In genomic region chr2:226661789-226662545, GRCh38 we compare ENCODE assay signal across 1 cellular context.
A peak's percentile ranks its signal among the peaks of the same experiment; 100 is the strongest.
TF ChIP-seq lines count a peak whose summit lies in the region.

No MANE protein-coding gene starts in this region.

TF ChIP-seq in K562, 482 proteins besides CTCF, POLR2A, EP300 and RAD21 (continued from another document):
- no peak for TF ChIP-seq ZBTB33 (CRISPR knock-in tag; IDR thresholded peaks at IDR 0.05)
- TF ChIP-seq NCOR1 (IDR thresholded peaks at IDR 0.05), result peak; percentile 60
- peak; percentile 66 for TF ChIP-seq EGR1 (conservative IDR thresholded peaks at IDR 0.05)
- no peak for TF ChIP-seq XRCC5 (IDR thresholded peaks at IDR 0.05; ENCODE audit: low read depth, low read length)
- TF ChIP-seq NFIC (IDR thresholded peaks at IDR 0.05), result 0 out of 2 replicates have a peak, but pooled peaks have one; percentile 29
- TF ChIP-seq MEF2D (tag; conservative IDR thresholded peaks at IDR 0.05; ENCODE audit: low read depth), result peak; percentile 85; the same call in 1 of the 2 replicates
- TF ChIP-seq TCF3 (CRISPR knock-in tag; IDR thresholded peaks at IDR 0.05), result peak; percentile 12; the same call in 1 of the 2 replicates
- TF ChIP-seq, protein P1, sequence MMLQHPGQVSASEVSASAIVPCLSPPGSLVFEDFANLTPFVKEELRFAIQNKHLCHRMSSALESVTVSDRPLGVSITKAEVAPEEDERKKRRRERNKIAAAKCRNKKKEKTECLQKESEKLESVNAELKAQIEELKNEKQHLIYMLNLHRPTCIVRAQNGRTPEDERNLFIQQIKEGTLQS (IDR thresholded peaks at IDR 0.05), result peak; percentile 66
- TF ChIP-seq, protein P1 (CRISPR knock-in tag; conservative IDR thresholded peaks at IDR 0.05), result no peak
- peak; percentile 67 for TF ChIP-seq MEIS2 (IDR thresholded peaks at IDR 0.05; ENCODE audit: partially characterized antibody)
- TF ChIP-seq POLR2AphosphoS5 (IDR thresholded peaks at IDR 0.05; ENCODE audit: control insufficient read depth, insufficient read depth, low read depth, low read length), result 0 out of 2 replicates have a peak, but pooled peaks have one; percentile 26
- TF ChIP-seq ARID1B (IDR thresholded peaks at IDR 0.05), result peak; percentile 71
- TF ChIP-seq TAF9B (IDR thresholded peaks at IDR 0.05; ENCODE audit: partially characterized antibody), result peak; percentile 42
- TF ChIP-seq ID3 (CRISPR knock-in tag; IDR thresholded peaks at IDR 0.05), result no peak
- TF ChIP-seq ID3 (tag; IDR thresholded peaks at IDR 0.05), result 0 out of 2 replicates have a peak, but pooled peaks have one; percentile 41
- TF ChIP-seq, protein P2, sequence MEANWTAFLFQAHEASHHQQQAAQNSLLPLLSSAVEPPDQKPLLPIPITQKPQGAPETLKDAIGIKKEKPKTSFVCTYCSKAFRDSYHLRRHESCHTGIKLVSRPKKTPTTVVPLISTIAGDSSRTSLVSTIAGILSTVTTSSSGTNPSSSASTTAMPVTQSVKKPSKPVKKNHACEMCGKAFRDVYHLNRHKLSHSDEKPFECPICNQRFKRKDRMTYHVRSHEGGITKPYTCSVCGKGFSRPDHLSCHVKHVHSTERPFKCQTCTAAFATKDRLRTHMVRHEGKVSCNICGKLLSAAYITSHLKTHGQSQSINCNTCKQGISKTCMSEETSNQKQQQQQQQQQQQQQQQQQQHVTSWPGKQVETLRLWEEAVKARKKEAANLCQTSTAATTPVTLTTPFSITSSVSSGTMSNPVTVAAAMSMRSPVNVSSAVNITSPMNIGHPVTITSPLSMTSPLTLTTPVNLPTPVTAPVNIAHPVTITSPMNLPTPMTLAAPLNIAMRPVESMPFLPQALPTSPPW (CRISPR knock-in tag; IDR thresholded peaks at IDR 0.05), result peak; percentile 26; the same call in 1 of the 2 replicates
- peak in 1 of 2 experiments; percentile 32; a peak in 1 of 4 replicates for TF ChIP-seq KDM1A (IDR thresholded peaks at IDR 0.05)
- TF ChIP-seq CBFA2T3 (IDR thresholded peaks at IDR 0.05), result peak; percentile 87
- peak; percentile 22; the same call in 1 of the 2 replicates for TF ChIP-seq CREB1 (IDR thresholded peaks at IDR 0.05)
- no peak for TF ChIP-seq CREB1 (CRISPR knock-in tag; IDR thresholded peaks at IDR 0.05)
- TF ChIP-seq TAL1 (IDR thresholded peaks at IDR 0.05), result peak; percentile 71
- TF ChIP-seq KLF16 (IDR thresholded peaks at IDR 0.05), result 0 out of 2 replicates have a peak, but pooled peaks have one; percentile 38
- no peak for TF ChIP-seq FOXK1 (CRISPR knock-in tag; IDR thresholded peaks at IDR 0.05; ENCODE audit: borderline replicate concordance)
- TF ChIP-seq POLR2B (IDR thresholded peaks at IDR 0.05; ENCODE audit: low read depth, partially characterized antibody), result no peak
- TF ChIP-seq HDAC2 (IDR thresholded peaks at IDR 0.05), result no peak
- TF ChIP-seq TEAD4 (IDR thresholded peaks at IDR 0.05; ENCODE audit: low read length), result peak; percentile 78
- no peak for TF ChIP-seq TEAD4 (CRISPR knock-in tag; IDR thresholded peaks at IDR 0.05; ENCODE audit: borderline replicate concordance)
- TF ChIP-seq FOSL1 (tag; conservative IDR thresholded peaks at IDR 0.05), result 0 out of 2 replicates have a peak, but pooled peaks have one; percentile 29
- TF ChIP-seq, protein P3, sequence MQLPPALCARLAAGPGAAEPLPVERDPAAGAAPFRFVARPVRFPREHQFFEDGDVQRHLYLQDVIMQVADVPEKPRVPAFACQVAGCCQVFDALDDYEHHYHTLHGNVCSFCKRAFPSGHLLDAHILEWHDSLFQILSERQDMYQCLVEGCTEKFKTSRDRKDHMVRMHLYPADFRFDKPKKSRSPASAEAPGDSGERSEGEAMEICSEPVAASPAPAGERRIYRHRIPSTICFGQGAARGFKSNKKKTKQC (CRISPR knock-in tag; IDR thresholded peaks at IDR 0.05), result no peak
- TF ChIP-seq JUND (IDR thresholded peaks at IDR 0.05; ENCODE audit: borderline replicate concordance, low read depth, low read length), result peak; percentile 55; the same call in 1 of the 2 replicates
- TF ChIP-seq JUND (tag; IDR thresholded peaks at IDR 0.05; ENCODE audit: borderline replicate concordance, low read depth, low read length), result peak; percentile 80; the same call in 2 of the 3 replicates
- no peak for TF ChIP-seq EZH2 (IDR thresholded peaks at IDR 0.05; ENCODE audit: borderline replicate concordance, low read depth, low read length)
- TF ChIP-seq, protein P4, sequence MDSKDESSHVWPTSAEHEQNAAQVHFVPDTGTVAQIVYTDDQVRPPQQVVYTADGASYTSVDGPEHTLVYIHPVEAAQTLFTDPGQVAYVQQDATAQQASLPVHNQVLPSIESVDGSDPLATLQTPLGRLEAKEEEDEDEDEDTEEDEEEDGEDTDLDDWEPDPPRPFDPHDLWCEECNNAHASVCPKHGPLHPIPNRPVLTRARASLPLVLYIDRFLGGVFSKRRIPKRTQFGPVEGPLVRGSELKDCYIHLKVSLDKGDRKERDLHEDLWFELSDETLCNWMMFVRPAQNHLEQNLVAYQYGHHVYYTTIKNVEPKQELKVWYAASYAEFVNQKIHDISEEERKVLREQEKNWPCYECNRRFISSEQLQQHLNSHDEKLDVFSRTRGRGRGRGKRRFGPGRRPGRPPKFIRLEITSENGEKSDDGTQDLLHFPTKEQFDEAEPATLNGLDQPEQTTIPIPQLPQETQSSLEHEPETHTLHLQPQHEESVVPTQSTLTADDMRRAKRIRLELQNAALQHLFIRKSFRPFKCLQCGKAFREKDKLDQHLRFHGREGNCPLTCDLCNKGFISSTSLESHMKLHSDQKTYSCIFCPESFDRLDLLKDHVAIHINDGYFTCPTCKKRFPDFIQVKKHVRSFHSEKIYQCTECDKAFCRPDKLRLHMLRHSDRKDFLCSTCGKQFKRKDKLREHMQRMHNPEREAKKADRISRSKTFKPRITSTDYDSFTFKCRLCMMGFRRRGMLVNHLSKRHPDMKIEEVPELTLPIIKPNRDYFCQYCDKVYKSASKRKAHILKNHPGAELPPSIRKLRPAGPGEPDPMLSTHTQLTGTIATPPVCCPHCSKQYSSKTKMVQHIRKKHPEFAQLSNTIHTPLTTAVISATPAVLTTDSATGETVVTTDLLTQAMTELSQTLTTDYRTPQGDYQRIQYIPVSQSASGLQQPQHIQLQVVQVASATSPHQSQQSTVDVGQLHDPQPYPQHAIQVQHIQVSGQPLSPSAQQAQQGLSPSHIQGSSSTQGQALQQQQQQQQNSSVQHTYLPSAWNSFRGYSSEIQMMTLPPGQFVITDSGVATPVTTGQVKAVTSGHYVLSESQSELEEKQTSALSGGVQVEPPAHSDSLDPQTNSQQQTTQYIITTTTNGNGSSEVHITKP (IDR thresholded peaks at IDR 0.05; ENCODE audit: partially characterized antibody), result peak; percentile 70
- no peak for TF ChIP-seq TRIM28 (IDR thresholded peaks at IDR 0.05)
- TF ChIP-seq SMARCA4 (IDR thresholded peaks at IDR 0.05), result 0 out of 2 replicates have a peak, but pooled peaks have one; percentile 24
- TF ChIP-seq, protein P5, sequence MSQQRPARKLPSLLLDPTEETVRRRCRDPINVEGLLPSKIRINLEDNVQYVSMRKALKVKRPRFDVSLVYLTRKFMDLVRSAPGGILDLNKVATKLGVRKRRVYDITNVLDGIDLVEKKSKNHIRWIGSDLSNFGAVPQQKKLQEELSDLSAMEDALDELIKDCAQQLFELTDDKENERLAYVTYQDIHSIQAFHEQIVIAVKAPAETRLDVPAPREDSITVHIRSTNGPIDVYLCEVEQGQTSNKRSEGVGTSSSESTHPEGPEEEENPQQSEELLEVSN (IDR thresholded peaks at IDR 0.05; ENCODE audit: borderline replicate concordance in 1 of 2, extremely low read depth in 1 of 2, insufficient read depth in 1 of 2, insufficient read length in 1 of 2, low read depth in 1 of 2, low read length in 1 of 2, poor library complexity in 1 of 2, severe bottlenecking in 1 of 2), result peak in 1 of 2 experiments; percentile 30
- 0 out of 2 replicates have a peak, but pooled peaks have one; percentile 27 for TF ChIP-seq SMARCE1 (IDR thresholded peaks at IDR 0.05)
- TF ChIP-seq, protein P6, sequence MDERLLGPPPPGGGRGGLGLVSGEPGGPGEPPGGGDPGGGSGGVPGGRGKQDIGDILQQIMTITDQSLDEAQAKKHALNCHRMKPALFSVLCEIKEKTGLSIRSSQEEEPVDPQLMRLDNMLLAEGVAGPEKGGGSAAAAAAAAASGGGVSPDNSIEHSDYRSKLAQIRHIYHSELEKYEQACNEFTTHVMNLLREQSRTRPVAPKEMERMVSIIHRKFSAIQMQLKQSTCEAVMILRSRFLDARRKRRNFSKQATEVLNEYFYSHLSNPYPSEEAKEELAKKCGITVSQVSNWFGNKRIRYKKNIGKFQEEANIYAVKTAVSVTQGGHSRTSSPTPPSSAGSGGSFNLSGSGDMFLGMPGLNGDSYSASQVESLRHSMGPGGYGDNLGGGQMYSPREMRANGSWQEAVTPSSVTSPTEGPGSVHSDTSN (CRISPR knock-in tag; IDR thresholded peaks at IDR 0.05; ENCODE audit: low read depth), result no peak
- TF ChIP-seq, protein P6 (tag; conservative IDR thresholded peaks at IDR 0.05; ENCODE audit: low read depth), result peak; percentile 51; the same call in 1 of the 2 replicates
- TF ChIP-seq, protein P7, sequence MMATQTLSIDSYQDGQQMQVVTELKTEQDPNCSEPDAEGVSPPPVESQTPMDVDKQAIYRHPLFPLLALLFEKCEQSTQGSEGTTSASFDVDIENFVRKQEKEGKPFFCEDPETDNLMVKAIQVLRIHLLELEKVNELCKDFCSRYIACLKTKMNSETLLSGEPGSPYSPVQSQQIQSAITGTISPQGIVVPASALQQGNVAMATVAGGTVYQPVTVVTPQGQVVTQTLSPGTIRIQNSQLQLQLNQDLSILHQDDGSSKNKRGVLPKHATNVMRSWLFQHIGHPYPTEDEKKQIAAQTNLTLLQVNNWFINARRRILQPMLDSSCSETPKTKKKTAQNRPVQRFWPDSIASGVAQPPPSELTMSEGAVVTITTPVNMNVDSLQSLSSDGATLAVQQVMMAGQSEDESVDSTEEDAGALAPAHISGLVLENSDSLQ (IDR thresholded peaks at IDR 0.05), result peak; percentile 15; the same call in 1 of the 2 replicates
- TF ChIP-seq ZBTB43 (CRISPR knock-in tag; IDR thresholded peaks at IDR 0.05), result no peak
- peak; percentile 64 for TF ChIP-seq MEF2A (IDR thresholded peaks at IDR 0.05; ENCODE audit: control insufficient read depth, low read depth, low read length)
- TF ChIP-seq, protein P8, sequence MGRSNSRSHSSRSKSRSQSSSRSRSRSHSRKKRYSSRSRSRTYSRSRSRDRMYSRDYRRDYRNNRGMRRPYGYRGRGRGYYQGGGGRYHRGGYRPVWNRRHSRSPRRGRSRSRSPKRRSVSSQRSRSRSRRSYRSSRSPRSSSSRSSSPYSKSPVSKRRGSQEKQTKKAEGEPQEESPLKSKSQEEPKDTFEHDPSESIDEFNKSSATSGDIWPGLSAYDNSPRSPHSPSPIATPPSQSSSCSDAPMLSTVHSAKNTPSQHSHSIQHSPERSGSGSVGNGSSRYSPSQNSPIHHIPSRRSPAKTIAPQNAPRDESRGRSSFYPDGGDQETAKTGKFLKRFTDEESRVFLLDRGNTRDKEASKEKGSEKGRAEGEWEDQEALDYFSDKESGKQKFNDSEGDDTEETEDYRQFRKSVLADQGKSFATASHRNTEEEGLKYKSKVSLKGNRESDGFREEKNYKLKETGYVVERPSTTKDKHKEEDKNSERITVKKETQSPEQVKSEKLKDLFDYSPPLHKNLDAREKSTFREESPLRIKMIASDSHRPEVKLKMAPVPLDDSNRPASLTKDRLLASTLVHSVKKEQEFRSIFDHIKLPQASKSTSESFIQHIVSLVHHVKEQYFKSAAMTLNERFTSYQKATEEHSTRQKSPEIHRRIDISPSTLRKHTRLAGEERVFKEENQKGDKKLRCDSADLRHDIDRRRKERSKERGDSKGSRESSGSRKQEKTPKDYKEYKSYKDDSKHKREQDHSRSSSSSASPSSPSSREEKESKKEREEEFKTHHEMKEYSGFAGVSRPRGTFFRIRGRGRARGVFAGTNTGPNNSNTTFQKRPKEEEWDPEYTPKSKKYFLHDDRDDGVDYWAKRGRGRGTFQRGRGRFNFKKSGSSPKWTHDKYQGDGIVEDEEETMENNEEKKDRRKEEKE (IDR thresholded peaks at IDR 0.05; ENCODE audit: borderline replicate concordance in 1 of 2, control insufficient read depth in 1 of 2, low read depth in 2 of 2, low read length in 1 of 2), result no peak
- no peak for TF ChIP-seq ARID2 (IDR thresholded peaks at IDR 0.05)
- TF ChIP-seq DPF2 (IDR thresholded peaks at IDR 0.05), result peak; percentile 55
- TF ChIP-seq CBFA2T2 (conservative IDR thresholded peaks at IDR 0.05), result peak; percentile 74
